ENCODE assay signal across 17 cellular contexts in the genomic region with DNA sequence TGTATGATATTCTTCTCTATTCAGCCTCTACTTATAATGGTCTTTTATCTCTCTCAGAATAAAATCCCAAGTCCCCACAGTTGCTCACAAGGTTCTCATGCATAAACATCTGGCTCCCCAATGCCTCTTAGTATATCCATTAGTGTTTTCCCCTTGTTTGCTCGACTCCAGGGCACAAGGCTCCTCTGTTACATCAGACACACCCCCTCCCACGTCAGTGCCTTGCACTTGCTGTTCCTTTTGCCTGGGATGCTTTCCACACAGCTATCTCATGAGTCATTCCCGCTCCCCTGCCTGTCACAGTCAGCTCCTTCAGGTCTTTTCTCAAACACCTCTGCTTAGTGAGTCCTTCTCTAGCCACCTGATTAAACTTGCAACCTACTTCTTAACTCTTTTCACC.
A peak's percentile ranks its signal among the peaks of the same experiment; 100 is the strongest.
DNase-seq lines count a peak whose midpoint lies in the region; ATAC-seq and TF ChIP-seq lines count a peak whose summit lies in the region.
"Had no signal": no experiment of that assay in that cellular context is flagged by ENCODE, and none has a peak within 500 bp of the region (broad histone marks: within the 10 kb centered on the region; RNA-seq: fewer than 3 reads in every experiment).

No MANE protein-coding gene starts in this region.

- intact Hi-C loops in Right ventricle myocardium superior (cut with DNase I), result no loop called here
- intact Hi-C loops in activated CD4-positive, alpha-beta T cell treated with anti-CD3 and anti-CD28 coated beads for 36 hours (cut with DNase I, micrococcal nuclease), result no loop called here

- no peak overlapping the region for H3K4me3 Mint-ChIP-seq in activated CD4-positive, alpha-beta T cell treated with anti-CD3 and anti-CD28 coated beads for 36 hours
- H3K4me3 Mint-ChIP-seq: central memory CD8-positive, alpha-beta T cell had no signal

- ATAC-seq in Right ventricle myocardium superior (ENCODE audit: poor library complexity), result peak; percentile 73
- ATAC-seq in activated CD4-positive, alpha-beta T cell treated with anti-CD3 and anti-CD28 coated beads for 36 hours, result no peak
- ATAC-seq: K562 had no signal

- H3K9me3 ChIP-seq in right atrium auricular region (no peaks in the 10 kb centered on the region), fibroblast of lung (ENCODE audit: control insufficient read depth, insufficient read depth, low read depth, low read length) (no peaks in the 10 kb centered on the region)
- H3K9me3 ChIP-seq: thoracic aorta had no signal

- H4K20me1 ChIP-seq in fibroblast of lung (ENCODE audit: control insufficient read depth, extremely low read depth, insufficient read depth, low read length), result no peaks in the 10 kb centered on the region

- H3K4me2 ChIP-seq in fibroblast of lung (ENCODE audit: extremely low read depth, insufficient read depth, low read length), result no peak overlapping the region

- no peaks in the 10 kb centered on the region for H3K27me3 ChIP-seq in right atrium auricular region
- H3K27me3 ChIP-seq in fibroblast of lung (ENCODE audit: control insufficient read depth, insufficient read depth, low read length), result no peaks in the 10 kb centered on the region

- peak overlapping the region in 1 of 2 donors; percentile 26 for H3K27ac ChIP-seq in right atrium auricular region
- H3K27ac ChIP-seq in fibroblast of lung (ENCODE audit: insufficient read depth, low read length), result no peak overlapping the region
- H3K27ac ChIP-seq: thoracic aorta had no signal

- H3K4me3 ChIP-seq in right atrium auricular region (no peak overlapping the region), fibroblast of lung (replicated peaks in 1 of 4; ENCODE audit: control extremely low read depth in 1 of 4, insufficient read depth in 1 of 4, low read depth in 3 of 4, low read length in 4 of 4) (no peak overlapping the region)
- H3K4me3 ChIP-seq: K562, lung, thoracic aorta had no signal

- no peaks in the 10 kb centered on the region for H3K27me3 Mint-ChIP-seq in activated CD4-positive, alpha-beta T cell treated with anti-CD3 and anti-CD28 coated beads for 36 hours
- H3K27me3 Mint-ChIP-seq: central memory CD8-positive, alpha-beta T cell had no signal

- POLR2A ChIA-PET in activated CD4-positive, alpha-beta T cell treated with anti-CD3 and anti-CD28 coated beads for 36 hours (lab: Charles Lee), result no interaction called here

- no peaks in the 10 kb centered on the region for H3K36me3 ChIP-seq in right atrium auricular region
- no peaks in the 10 kb centered on the region for H3K36me3 ChIP-seq in fibroblast of lung (ENCODE audit: control insufficient read depth, insufficient read depth, low read length)
- H3K36me3 ChIP-seq: thoracic aorta had no signal

- TF ChIP-seq CTCF in right atrium auricular region (IDR thresholded peaks at IDR 0.05) (no peak), fibroblast of lung (conservative IDR thresholded peaks at IDR 0.05 in 1 of 2, IDR thresholded peaks at IDR 0.05 in 1 of 2; ENCODE audit: low read depth in 1 of 2, low read length in 2 of 2) (no peak), GM20000 (IDR thresholded peaks at IDR 0.05; ENCODE audit: extremely low read depth, missing control alignments) (no peak)

- H3K4me1 Mint-ChIP-seq in activated CD4-positive, alpha-beta T cell treated with anti-CD3 and anti-CD28 coated beads for 36 hours, result no peaks in the 10 kb centered on the region
- H3K4me1 Mint-ChIP-seq: central memory CD8-positive, alpha-beta T cell had no signal

- CTCF ChIA-PET in activated CD4-positive, alpha-beta T cell treated with anti-CD3 and anti-CD28 coated beads for 36 hours (lab: Charles Lee), result no interaction called here

- H3K27ac Mint-ChIP-seq in activated CD4-positive, alpha-beta T cell treated with anti-CD3 and anti-CD28 coated beads for 36 hours, result no peak overlapping the region
- H3K27ac Mint-ChIP-seq: activated T-helper 2 cell treated with anti-CD3 and anti-CD28 coated beads, Interferon-gamma antibody, Interleukin-2, Interleukin-4, amounts not matched to agents 10 μg/mL and 5 μg/mL and 100 μg/mL, durations not matched to agents 14 hours and 24 hours and 36 hours had no signal

- no peak overlapping the region for H2AFZ ChIP-seq in fibroblast of lung (ENCODE audit: low read length)

- peaks cover 6% of the 10 kb centered on the region for H3K9me3 Mint-ChIP-seq in activated CD4-positive, alpha-beta T cell treated with anti-CD3 and anti-CD28 coated beads for 36 hours (ENCODE audit: low read depth)

- H3K9ac ChIP-seq in fibroblast of lung (ENCODE audit: insufficient read depth, low read length), result no peak overlapping the region

- DNase-seq in Right ventricle myocardium superior (peak; percentile 44), right atrium auricular region (ENCODE audit: low spot score) (no peak), fibroblast of lung (ENCODE audit: low read depth in 2 of 2) (peak; percentile 76 to 80), kidney tubule cell (ENCODE audit: low spot score) (peak; percentile 51), GM20000 (ENCODE audit: low spot score) (no peak), DMS153 treated with DMSO at 0.1 percent for 48 hours (lab: John Stamatoyannopoulos, UW; ENCODE audit: unreplicated experiment) (no peak), DMS79 (lab: John Stamatoyannopoulos, UW) (no peak)
- no peak for DNase-seq in activated CD4-positive, alpha-beta T cell treated with anti-CD3 and anti-CD28 coated beads for 36 hours
- DNase-seq: activated CD4-positive, alpha-beta T cell treated with anti-CD3 and anti-CD28 coated beads for 48 hours; DMS53; GOT3; NCI-H187 had no signal

- no peaks in the 10 kb centered on the region for H3K36me3 Mint-ChIP-seq in activated CD4-positive, alpha-beta T cell treated with anti-CD3 and anti-CD28 coated beads for 36 hours (ENCODE audit: low read depth)

- no peaks in the 10 kb centered on the region for H3K4me1 ChIP-seq in right atrium auricular region
- no peaks in the 10 kb centered on the region for H3K4me1 ChIP-seq in fibroblast of lung (ENCODE audit: control insufficient read depth, extremely low read depth, insufficient read depth, low read length)

- no peaks in the 10 kb centered on the region for H3K79me2 ChIP-seq in fibroblast of lung (ENCODE audit: control insufficient read depth, insufficient read depth, low read length)

Comparison
In these comparisons a context has a peak if more than half of its experiments do, and no peak if none do; other contexts are left out.
1. DNase-seq: peak in Right ventricle myocardium superior (single experiment), fibroblast of lung (2 of 2) and kidney tubule cell (single experiment); none in right atrium auricular region (single experiment), activated CD4-positive, alpha-beta T cell treated with anti-CD3 and anti-CD28 coated beads for 36 hours (single experiment), GM20000 (single experiment), DMS153 treated with DMSO at 0.1 percent for 48 hours (single experiment) and DMS79 (single experiment).